Comparison of ENCODE assay signal across 1 cellular context in genomic region chr3:197959891-197960693, GRCh38.
A peak's percentile ranks its signal among the peaks of the same experiment; 100 is the strongest.
TF ChIP-seq lines count a peak whose summit lies in the region.

TSS of gene LMLN (plus strand) at chr3:197960217. CDS start at chr3:197960246, 29 bp downstream.

TF ChIP-seq in HCT116, 20 proteins besides CTCF, POLR2A, EP300 and RAD21 (continued from another document):
- TF ChIP-seq REST (IDR thresholded peaks at IDR 0.05; ENCODE audit: low read depth) (no peak), SIN3A (IDR thresholded peaks at IDR 0.05; ENCODE audit: low read depth) (peak; percentile 93), ZFX (IDR thresholded peaks at IDR 0.05) (peak; percentile 82)
TF ChIP-seq in HCT116: peak in this region for 8.
